Comparison of ENCODE assay signal across 23 cellular contexts in genomic region chr13:26412961-26413716, GRCh38.
"Had no signal": no experiment of that assay in that cellular context is flagged by ENCODE, and none has a peak within 500 bp of the region (broad histone marks: within the 10 kb centered on the region; RNA-seq: fewer than 3 reads in every experiment).

No MANE protein-coding gene starts in this region.

- H3K36me3 ChIP-seq: pancreas, right atrium auricular region, thoracic aorta, vagina had no signal

- H3K4me3 ChIP-seq: coronary artery, gastroesophageal sphincter, pancreas, psoas muscle, right atrium auricular region, thoracic aorta, vagina had no signal

- H3K27me3 ChIP-seq: gastroesophageal sphincter, pancreas, right atrium auricular region, vagina had no signal

- H3K9me3 ChIP-seq: pancreas, psoas muscle, thoracic aorta, vagina had no signal

- H3K27ac ChIP-seq: coronary artery, gastroesophageal sphincter, pancreas, psoas muscle, right atrium auricular region, thoracic aorta, vagina, VCaP had no signal

- FAIRE-seq: islet of Langerhans, pancreas had no signal

- ATAC-seq: activated CD4-positive, CD25-positive, alpha-beta regulatory T cell treated with anti-CD3 and anti-CD28 coated beads, Interleukin-2, amount 50 U/mL, for 24 hours; activated CD8-positive, alpha-beta memory T cell treated with anti-CD3 and anti-CD28 coated beads, Interleukin-2, amount 10 ng/mL, durations not matched to agents 7 days and 5 days; activated CD8-positive, alpha-beta T cell treated with anti-CD3 and anti-CD28 coated beads for 36 hours; gastroesophageal sphincter; left cardiac atrium; psoas muscle had no signal

- DNase-seq: activated CD4-positive, alpha-beta T cell treated with anti-CD3 and anti-CD28 coated beads, Interleukin-2, amount 10 ng/mL, durations not matched to agents 24 days and 14 days; activated CD8-positive, alpha-beta memory T cell treated with anti-CD3 and anti-CD28 coated beads, Interleukin-2, amount 10 ng/mL, durations not matched to agents 7 days and 5 days; activated CD8-positive, alpha-beta T cell treated with anti-CD3 and anti-CD28 coated beads for 36 hours; activated effector memory CD4-positive, alpha-beta T cell treated with anti-CD3 and anti-CD28 coated beads, Interleukin-2, amount 50 U/mL, for 16 hours; activated naive CD4-positive, alpha-beta T cell treated with anti-CD3 and anti-CD28 coated beads, Interleukin-2, amount 10 ng/mL, durations not matched to agents 7 days and 5 days; activated T-cell treated with anti-CD3 and anti-CD28 coated beads for 4 hours; amygdala; cerebellar nuclear complex; head of caudate nucleus; hypothalamus; left cardiac atrium; pancreas; psoas muscle; stimulated activated CD4-positive, alpha-beta T cell treated with anti-CD3 and anti-CD28 coated beads, Interleukin-4, amount 100 ng/mL, for 24 hours; stimulated activated naive CD4-positive, alpha-beta T cell treated with Interleukin-2 at 50 U/mL for 16 hours had no signal

- H3K4me1 ChIP-seq: gastroesophageal sphincter, pancreas, psoas muscle, right atrium auricular region, vagina had no signal
